30 cellular contexts compared by ENCODE assay signal in the genomic region with DNA sequence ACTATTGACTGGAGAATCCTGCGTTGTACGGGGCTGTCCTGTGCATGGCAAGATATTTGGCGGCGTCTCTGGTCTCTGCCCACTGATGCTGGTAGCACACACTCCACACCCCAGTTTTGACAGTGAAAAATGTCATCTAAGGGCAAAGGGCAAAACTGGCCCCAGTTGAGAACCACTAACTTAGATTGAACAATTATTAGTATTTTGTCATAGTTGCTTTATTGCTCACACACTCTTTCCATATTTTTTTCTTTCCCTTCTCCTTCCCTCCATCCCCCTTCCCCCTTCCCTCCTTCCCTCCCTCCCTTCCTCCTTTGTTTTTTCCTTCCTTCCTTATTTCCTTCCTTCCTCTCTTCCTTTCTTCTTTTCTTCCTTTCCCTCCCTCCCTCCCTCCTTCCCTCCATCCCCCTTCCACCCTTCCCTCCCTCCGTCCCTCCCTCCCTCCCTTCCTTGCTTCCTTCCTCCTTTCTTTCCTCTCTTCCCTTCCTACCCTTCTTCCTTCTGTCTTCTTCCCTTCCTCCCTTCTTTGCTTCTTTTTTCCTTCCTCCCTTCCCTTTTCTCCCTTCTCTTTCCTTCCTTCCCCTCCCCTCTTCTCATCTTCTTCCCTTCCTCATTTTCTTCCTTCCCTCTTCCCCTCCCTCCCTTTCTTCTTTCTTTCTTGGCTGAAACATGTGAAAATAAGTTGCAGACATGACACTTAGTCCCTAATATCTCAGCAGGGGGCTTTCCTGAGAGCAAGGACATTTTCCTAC. TPM values are rescaled to one million over a fixed set of nuclear protein-coding genes. Genes with fewer than 3 reads are reported as not detected.
"Had no signal": no experiment of that assay in that cellular context is flagged by ENCODE, and none has a peak within 500 bp of the region (broad histone marks: within the 10 kb centered on the region; RNA-seq: fewer than 3 reads in every experiment).

No MANE protein-coding gene starts in this region.

- H3K9me3 ChIP-seq: body of pancreas, colonic mucosa, esophagus squamous epithelium had no signal

- DNase-seq: activated CD4-positive, alpha-beta memory T cell treated with anti-CD3 and anti-CD28 coated beads, Interleukin-2, amount 10 ng/mL, durations not matched to agents 7 days and 5 days; activated CD4-positive, alpha-beta T cell treated with anti-CD3 and anti-CD28 coated beads for 1 hour; activated CD4-positive, alpha-beta T cell treated with anti-CD3 and anti-CD28 coated beads for 4 hours; activated CD4-positive, alpha-beta T cell treated with anti-CD3 and anti-CD28 coated beads, Interleukin-2, amount 10 ng/mL, durations not matched to agents 7 days and 5 days; activated CD4-positive, alpha-beta T cell treated with anti-CD3 and anti-CD28 coated beads, Interleukin-2, amount 50 U/mL, for 4 hours; activated CD8-positive, alpha-beta memory T cell treated with anti-CD3 and anti-CD28 coated beads, Interleukin-2, amount 50 U/mL, for 48 hours; activated effector memory CD4-positive, alpha-beta T cell treated with Interleukin-2 at 50 U/mL for 16 hours; activated gamma-delta T cell treated with Interleukin-2 at 50 U/mL for 16 hours; activated naive CD4-positive, alpha-beta T cell treated with anti-CD3 and anti-CD28 coated beads, Interleukin-2, amount 50 U/mL, for 16 hours; activated naive CD4-positive, alpha-beta T cell treated with Interleukin-2 at 50 U/mL for 16 hours; activated T-cell treated with anti-CD3 and anti-CD28 coated beads for 4 hours; activated T-cell treated with anti-CD3 and anti-CD28 coated beads, Interleukin-2, amount 50 U/mL, for 24 hours; amniotic stem cell; body of pancreas; central memory CD4-positive, alpha-beta T cell; cerebellar nuclear complex; colonic mucosa; effector CD8-positive, alpha-beta T cell; esophagus squamous epithelium; foreskin melanocyte; T-helper 2 cell had no signal

- H3K27ac Mint-ChIP-seq: activated CD4-positive, alpha-beta memory T cell treated with anti-CD3 and anti-CD28 coated beads, Interleukin-2, amount 10 ng/mL, durations not matched to agents 7 days and 5 days; activated CD4-positive, alpha-beta T cell treated with anti-CD3 and anti-CD28 coated beads, Interleukin-2, amount 10 ng/mL, durations not matched to agents 7 days and 5 days; activated naive CD8-positive, alpha-beta T cell; activated T-cell treated with anti-CD3 and anti-CD28 coated beads, Interleukin-2, amount 50 U/mL, for 24 hours; activated T-cell treated with anti-CD3 and anti-CD28 coated beads, Interleukin-2, amount 50 U/mL, for 72 hours had no signal

- H3K27ac ChIP-seq: body of pancreas, colonic mucosa, epithelial cell of prostate, esophagus squamous epithelium, gastroesophageal sphincter had no signal

- H3K9me3 Mint-ChIP-seq: activated CD4-positive, alpha-beta memory T cell treated with anti-CD3 and anti-CD28 coated beads, Interleukin-2, amount 10 ng/mL, durations not matched to agents 7 days and 5 days; activated CD4-positive, alpha-beta T cell treated with anti-CD3 and anti-CD28 coated beads, Interleukin-2, amount 10 ng/mL, durations not matched to agents 7 days and 5 days; activated T-cell treated with anti-CD3 and anti-CD28 coated beads, Interleukin-2, amount 50 U/mL, for 24 hours; activated T-cell treated with anti-CD3 and anti-CD28 coated beads, Interleukin-2, amount 50 U/mL, for 72 hours had no signal

- H3K36me3 Mint-ChIP-seq: activated naive CD8-positive, alpha-beta T cell had no signal

- H3K4me3 Mint-ChIP-seq: activated CD4-positive, alpha-beta memory T cell treated with anti-CD3 and anti-CD28 coated beads, Interleukin-2, amount 10 ng/mL, durations not matched to agents 7 days and 5 days; activated CD4-positive, alpha-beta T cell treated with anti-CD3 and anti-CD28 coated beads, Interleukin-2, amount 10 ng/mL, durations not matched to agents 7 days and 5 days; activated naive CD8-positive, alpha-beta T cell; activated T-cell treated with anti-CD3 and anti-CD28 coated beads, Interleukin-2, amount 50 U/mL, for 24 hours; activated T-cell treated with anti-CD3 and anti-CD28 coated beads, Interleukin-2, amount 50 U/mL, for 72 hours had no signal

- H3K4me1 ChIP-seq: colonic mucosa had no signal

- H3K4me3 ChIP-seq: body of pancreas, colonic mucosa, esophagus squamous epithelium, gastroesophageal sphincter had no signal

- ATAC-seq: body of pancreas, gastroesophageal sphincter had no signal

- H3K36me3 ChIP-seq: colonic mucosa, esophagus squamous epithelium, gastroesophageal sphincter had no signal

RNA-seq across cellular contexts. Expression of a gene that starts 5.5 kb away (rescaled TPM):
- total RNA-seq: dermis microvascular lymphatic vessel endothelial cell; endothelial cell of umbilical vein; fibroblast of lung; fibroblast of villous mesenchyme; T-helper 1 cell treated with Interleukin-12 subunit alpha and Interleukin-12 subunit beta and Interleukin-4 antibody, amounts not matched to agents 30 ng/mL and 1 ng/mL, for 36 hours had no signal
- polyA plus RNA-seq: endothelial cell of umbilical vein, fibroblast of lung had no signal
